ENCODE assay signal across 11 cellular contexts in the genomic region with DNA sequence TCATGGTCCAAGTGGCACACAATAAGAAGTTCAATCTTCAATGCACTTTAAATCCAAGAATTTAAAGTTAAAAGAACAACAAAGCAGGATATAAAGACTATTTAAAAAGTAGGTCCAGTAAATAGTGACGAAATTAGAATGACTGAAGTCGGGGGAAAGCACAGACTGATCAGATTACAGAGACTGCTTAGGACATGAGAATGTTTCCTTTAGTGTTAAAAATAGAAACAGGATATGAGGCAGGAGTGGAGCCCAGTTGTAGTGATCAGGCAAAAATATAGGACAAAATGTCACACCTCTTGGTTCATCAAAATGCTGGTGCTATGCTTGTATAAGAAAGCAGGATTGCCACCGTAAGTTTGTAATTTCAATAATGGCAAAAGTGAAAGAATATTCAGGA. TPM values are rescaled to one million over a fixed set of nuclear protein-coding genes. Genes with fewer than 3 reads are reported as not detected.
DNase-seq lines count a peak whose midpoint lies in the region; ATAC-seq and TF ChIP-seq lines count a peak whose summit lies in the region.
"Had no signal": no experiment of that assay in that cellular context is flagged by ENCODE, and none has a peak within 500 bp of the region (broad histone marks: within the 10 kb centered on the region; RNA-seq: fewer than 3 reads in every experiment).

No MANE protein-coding gene starts in this region.

- DNase-seq in GM04504 (ENCODE audit: low read depth) (peak; percentile 36), foreskin fibroblast (peak; percentile 75 to 87), retinal pigment epithelial cell (ENCODE audit: low read depth) (peak; percentile 9), GM20000 (ENCODE audit: low spot score) (no peak), NCI-H1092 (lab: John Stamatoyannopoulos, UW) (no peak), ovary (no peak)
- DNase-seq in stimulated activated naive B cell treated with anti-CD40 and anti-IgM and Interleukin-4, amounts not matched to agents 10 μg/mL and 1 μg/mL and 100 μg/mL, for 72 hours = no peak
- DNase-seq: cortex of kidney, NCI-H2171 had no signal

- TF ChIP-seq EP300 in ovary (IDR thresholded peaks at IDR 0.05) = no peak

- no peaks in the 10 kb centered on the region for H3K9me3 ChIP-seq in ovary

- intact Hi-C loops in ovary (cut with DNase I) = no loop called here

- H3K4me1 ChIP-seq in ovary (ENCODE audit: insufficient read depth) = no peaks in the 10 kb centered on the region

- H3K27me3 ChIP-seq in ovary = no peaks in the 10 kb centered on the region

- H3K4me3 Mint-ChIP-seq in stimulated activated naive B cell treated with anti-CD40 and anti-IgM and Interleukin-4, amounts not matched to agents 10 μg/mL and 1 μg/mL and 100 μg/mL, for 72 hours = no peak overlapping the region
- H3K4me3 Mint-ChIP-seq: stimulated activated naive CD8-positive, alpha-beta T cell treated with anti-CD3 and anti-CD28 coated beads, Interleukin-15, Interleukin-2, amounts not matched to agents 100 ng/mL and 50 ng/mL, for 24 hours had no signal

- TF ChIP-seq POLR2A in ovary (IDR thresholded peaks at IDR 0.05) = no peak

- H3K4me1 Mint-ChIP-seq in stimulated activated naive B cell treated with anti-CD40 and anti-IgM and Interleukin-4, amounts not matched to agents 10 μg/mL and 1 μg/mL and 100 μg/mL, for 72 hours = peaks cover 0 to 6% of the 10 kb centered on the region in 2 donors

- ATAC-seq in SK-N-SH treated with all-trans-retinoic acid at 6 μM for 48 hours = peak; percentile 70
- no peak for ATAC-seq in stimulated activated naive B cell treated with anti-CD40 and anti-IgM and Interleukin-4, amounts not matched to agents 10 μg/mL and 1 μg/mL and 100 μg/mL, for 72 hours (replicated peaks)

- TF ChIP-seq CTCF in foreskin fibroblast (IDR thresholded peaks at IDR 0.05; ENCODE audit: low read depth, low read length) (no peak), retinal pigment epithelial cell (conservative IDR thresholded peaks at IDR 0.05; ENCODE audit: low read depth, low read length) (no peak), GM20000 (IDR thresholded peaks at IDR 0.05; ENCODE audit: extremely low read depth, missing control alignments) (no peak), ovary (IDR thresholded peaks at IDR 0.05) (no peak)

- peaks cover 0 to 4% of the 10 kb centered on the region in 2 donors for H3K36me3 Mint-ChIP-seq in stimulated activated naive B cell treated with anti-CD40 and anti-IgM and Interleukin-4, amounts not matched to agents 10 μg/mL and 1 μg/mL and 100 μg/mL, for 72 hours

- peaks cover 6 to 11% of the 10 kb centered on the region in 2 donors for H3K27me3 Mint-ChIP-seq in stimulated activated naive B cell treated with anti-CD40 and anti-IgM and Interleukin-4, amounts not matched to agents 10 μg/mL and 1 μg/mL and 100 μg/mL, for 72 hours

- no peak overlapping the region for H3K27ac ChIP-seq in ovary

- H3K36me3 ChIP-seq in ovary = no peaks in the 10 kb centered on the region

- H3K4me3 ChIP-seq in foreskin fibroblast (ENCODE audit: low read depth in 1 of 2, low read length in 2 of 2) = no peak overlapping the region
- no peak overlapping the region for H3K4me3 ChIP-seq in retinal pigment epithelial cell (ENCODE audit: low read length)
- H3K4me3 ChIP-seq in ovary = no peak overlapping the region

- 28 to 36% (median 34%) methylated on average over 3 of the region's 3 CpGs for WGBS in ovary, 3 donors

- H3K9me3 Mint-ChIP-seq in stimulated activated naive B cell treated with anti-CD40 and anti-IgM and Interleukin-4, amounts not matched to agents 10 μg/mL and 1 μg/mL and 100 μg/mL, for 72 hours = peaks cover 9 to 10% of the 10 kb centered on the region in 2 donors

- no peak overlapping the region for H3K27ac Mint-ChIP-seq in stimulated activated naive B cell treated with anti-CD40 and anti-IgM and Interleukin-4, amounts not matched to agents 10 μg/mL and 1 μg/mL and 100 μg/mL, for 72 hours
- H3K27ac Mint-ChIP-seq: stimulated activated naive CD8-positive, alpha-beta T cell treated with anti-CD3 and anti-CD28 coated beads, Interleukin-15, Interleukin-2, amounts not matched to agents 100 ng/mL and 50 ng/mL, for 24 hours had no signal

TF ChIP-seq in SK-N-SH treated with all-trans-retinoic acid at 6 μM for 48 hours, 23 proteins besides CTCF, POLR2A, EP300 and RAD21:
- TF ChIP-seq OSR1 (CRISPR knock-in tag; IDR thresholded peaks at IDR 0.05) (no peak), TCF4 (CRISPR knock-in tag; IDR thresholded peaks at IDR 0.05; ENCODE audit: borderline replicate concordance) (no peak), ARNTL (CRISPR knock-in tag; IDR thresholded peaks at IDR 0.05; ENCODE audit: borderline replicate concordance, low read depth) (no peak), ZNF565 (CRISPR knock-in tag; conservative IDR thresholded peaks at IDR 0.05; ENCODE audit: low read depth) (no peak), PPARA (CRISPR knock-in tag; IDR thresholded peaks at IDR 0.05; ENCODE audit: borderline replicate concordance) (no peak), CSDC2 (CRISPR knock-in tag; IDR thresholded peaks at IDR 0.05) (no peak), BACH2 (CRISPR knock-in tag; IDR thresholded peaks at IDR 0.05; ENCODE audit: borderline replicate concordance) (no peak), ZC3H10 (CRISPR knock-in tag; IDR thresholded peaks at IDR 0.05) (no peak), ESRRG (CRISPR knock-in tag; IDR thresholded peaks at IDR 0.05) (no peak), ZNF8 (CRISPR knock-in tag; IDR thresholded peaks at IDR 0.05) (no peak), RARB (CRISPR knock-in tag; IDR thresholded peaks at IDR 0.05) (no peak), GLIS3 (CRISPR knock-in tag; IDR thresholded peaks at IDR 0.05) (no peak)
- TF ChIP-seq, protein P1, sequence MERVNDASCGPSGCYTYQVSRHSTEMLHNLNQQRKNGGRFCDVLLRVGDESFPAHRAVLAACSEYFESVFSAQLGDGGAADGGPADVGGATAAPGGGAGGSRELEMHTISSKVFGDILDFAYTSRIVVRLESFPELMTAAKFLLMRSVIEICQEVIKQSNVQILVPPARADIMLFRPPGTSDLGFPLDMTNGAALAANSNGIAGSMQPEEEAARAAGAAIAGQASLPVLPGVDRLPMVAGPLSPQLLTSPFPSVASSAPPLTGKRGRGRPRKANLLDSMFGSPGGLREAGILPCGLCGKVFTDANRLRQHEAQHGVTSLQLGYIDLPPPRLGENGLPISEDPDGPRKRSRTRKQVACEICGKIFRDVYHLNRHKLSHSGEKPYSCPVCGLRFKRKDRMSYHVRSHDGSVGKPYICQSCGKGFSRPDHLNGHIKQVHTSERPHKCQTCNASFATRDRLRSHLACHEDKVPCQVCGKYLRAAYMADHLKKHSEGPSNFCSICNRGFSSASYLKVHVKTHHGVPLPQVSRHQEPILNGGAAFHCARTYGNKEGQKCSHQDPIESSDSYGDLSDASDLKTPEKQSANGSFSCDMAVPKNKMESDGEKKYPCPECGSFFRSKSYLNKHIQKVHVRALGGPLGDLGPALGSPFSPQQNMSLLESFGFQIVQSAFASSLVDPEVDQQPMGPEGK (CRISPR knock-in tag; IDR thresholded peaks at IDR 0.05; ENCODE audit: borderline replicate concordance) = no peak
- TF ChIP-seq, protein P2, sequence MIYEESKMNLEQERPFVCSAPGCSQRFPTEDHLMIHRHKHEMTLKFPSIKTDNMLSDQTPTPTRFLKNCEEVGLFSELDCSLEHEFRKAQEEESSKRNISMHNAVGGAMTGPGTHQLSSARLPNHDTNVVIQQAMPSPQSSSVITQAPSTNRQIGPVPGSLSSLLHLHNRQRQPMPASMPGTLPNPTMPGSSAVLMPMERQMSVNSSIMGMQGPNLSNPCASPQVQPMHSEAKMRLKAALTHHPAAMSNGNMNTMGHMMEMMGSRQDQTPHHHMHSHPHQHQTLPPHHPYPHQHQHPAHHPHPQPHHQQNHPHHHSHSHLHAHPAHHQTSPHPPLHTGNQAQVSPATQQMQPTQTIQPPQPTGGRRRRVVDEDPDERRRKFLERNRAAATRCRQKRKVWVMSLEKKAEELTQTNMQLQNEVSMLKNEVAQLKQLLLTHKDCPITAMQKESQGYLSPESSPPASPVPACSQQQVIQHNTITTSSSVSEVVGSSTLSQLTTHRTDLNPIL (CRISPR knock-in tag; IDR thresholded peaks at IDR 0.05; ENCODE audit: low read depth) = no peak
- TF ChIP-seq, protein P3, sequence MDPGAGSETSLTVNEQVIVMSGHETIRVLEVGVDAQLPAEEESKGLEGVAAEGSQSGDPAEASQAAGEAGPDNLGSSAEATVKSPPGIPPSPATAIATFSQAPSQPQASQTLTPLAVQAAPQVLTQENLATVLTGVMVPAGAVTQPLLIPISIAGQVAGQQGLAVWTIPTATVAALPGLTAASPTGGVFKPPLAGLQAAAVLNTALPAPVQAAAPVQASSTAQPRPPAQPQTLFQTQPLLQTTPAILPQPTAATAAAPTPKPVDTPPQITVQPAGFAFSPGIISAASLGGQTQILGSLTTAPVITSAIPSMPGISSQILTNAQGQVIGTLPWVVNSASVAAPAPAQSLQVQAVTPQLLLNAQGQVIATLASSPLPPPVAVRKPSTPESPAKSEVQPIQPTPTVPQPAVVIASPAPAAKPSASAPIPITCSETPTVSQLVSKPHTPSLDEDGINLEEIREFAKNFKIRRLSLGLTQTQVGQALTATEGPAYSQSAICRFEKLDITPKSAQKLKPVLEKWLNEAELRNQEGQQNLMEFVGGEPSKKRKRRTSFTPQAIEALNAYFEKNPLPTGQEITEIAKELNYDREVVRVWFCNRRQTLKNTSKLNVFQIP (CRISPR knock-in tag; IDR thresholded peaks at IDR 0.05; ENCODE audit: borderline replicate concordance, low read depth) = no peak

RNA-seq across cellular contexts. Expression of a gene that starts 52.2 kb away (rescaled TPM):
- 100 to 1,000 TPM in 2 of 7 donors, 10 to 100 TPM in 5; 15.2 to 203 (median 58.2) TPM for total RNA-seq in ovary
- 10 to 100 TPM; 33.5 to 83.8 TPM for polyA plus RNA-seq in ovary

Comparison
In these comparisons a context has a peak if more than half of its experiments do, and no peak if none do; other contexts are left out.
1. DNase-seq: peak in GM04504 (single experiment), foreskin fibroblast (2 of 2) and retinal pigment epithelial cell (single experiment); none in GM20000 (single experiment), NCI-H1092 (single experiment), stimulated activated naive B cell treated with anti-CD40 and anti-IgM and Interleukin-4, amounts not matched to agents 10 μg/mL and 1 μg/mL and 100 μg/mL, for 72 hours (single experiment) and ovary (0 of 5).